In the genomic region with DNA sequence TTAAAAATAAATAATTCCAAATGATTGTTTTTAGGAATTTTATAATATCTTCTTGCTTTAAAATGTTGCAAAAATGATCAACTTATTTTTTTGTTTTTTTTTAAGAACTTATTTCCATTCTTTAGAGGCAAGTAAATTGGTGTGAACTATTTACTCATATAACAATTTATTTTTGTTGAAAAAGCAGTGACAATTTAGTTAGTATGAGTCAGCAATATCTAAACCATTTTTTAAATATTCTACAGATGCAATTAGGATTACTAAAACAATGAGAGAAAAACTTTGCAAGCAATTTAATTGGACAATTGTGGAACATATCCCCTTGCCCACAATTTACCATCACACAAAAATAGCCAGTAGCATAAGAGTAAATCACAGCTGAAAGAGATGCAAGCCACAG, we compare ENCODE assay signal across 23 cellular contexts.
"Had no signal": no experiment of that assay in that cellular context is flagged by ENCODE, and none has a peak within 500 bp of the region (broad histone marks: within the 10 kb centered on the region; RNA-seq: fewer than 3 reads in every experiment).

No MANE protein-coding gene starts in this region.

- ATAC-seq: foreskin keratinocyte, gastrocnemius medialis, heart right ventricle, left cardiac atrium, left lung, left ventricle myocardium superior, lower lobe of right lung, mucosa of descending colon had no signal

- H3K27me3 ChIP-seq: dorsolateral prefrontal cortex, esophagus muscularis mucosa, foreskin keratinocyte, gastrocnemius medialis, heart right ventricle, left lung had no signal

- FAIRE-seq: colon, endothelial cell of umbilical vein, islet of Langerhans, keratinocyte had no signal

- H3K36me3 ChIP-seq: esophagus muscularis mucosa, gastrocnemius medialis, heart right ventricle, left lung, lower lobe of right lung had no signal

- H3K4me1 ChIP-seq: foreskin keratinocyte, gastrocnemius medialis, heart right ventricle, left lung, lower lobe of right lung had no signal

- H3K27ac ChIP-seq: coronary artery, dorsolateral prefrontal cortex, esophagus muscularis mucosa, foreskin keratinocyte, gastrocnemius medialis, heart right ventricle, left lung, lower lobe of right lung had no signal

- H3K9me3 ChIP-seq: esophagus muscularis mucosa, gastrocnemius medialis, lower lobe of right lung had no signal

- DNase-seq: dermis blood vessel endothelial cell; dorsolateral prefrontal cortex; effector CD4-positive, alpha-beta T cell; effector memory CD4-positive, alpha-beta T cell; foreskin keratinocyte; gastrocnemius medialis; glutamatergic neuron; head of caudate nucleus; heart right ventricle; hippocampal formation; left cardiac atrium; left lung; left ventricle myocardium superior; lower lobe of right lung; mesenchymal stem cell; mucosa of descending colon; naive B cell had no signal

- H3K4me3 ChIP-seq: coronary artery, dorsolateral prefrontal cortex, esophagus muscularis mucosa, gastrocnemius medialis, heart right ventricle, left lung, lower lobe of right lung, mucosa of descending colon had no signal
